Comparison of ENCODE assay signal across 12 cellular contexts in genomic region chr11:67248653-67249052, GRCh38. TPM values are rescaled to one million over a fixed set of nuclear protein-coding genes. Genes with fewer than 3 reads are reported as not detected.
DNase-seq lines count a peak whose midpoint lies in the region; ATAC-seq, FAIRE-seq and TF ChIP-seq lines count a peak whose summit lies in the region.
"Had no signal": no experiment of that assay in that cellular context is flagged by ENCODE, and none has a peak within 500 bp of the region (broad histone marks: within the 10 kb centered on the region; RNA-seq: fewer than 3 reads in every experiment).

No MANE protein-coding gene starts in this region.

- BruUV-seq in mammary epithelial cell (replicated peaks; lab: Mats Ljungman, UMichigan) (no TSS peak), HepG2 (replicated peaks; lab: Mats Ljungman, UMichigan) (no TSS peak)

- H3K4me3 Mint-ChIP-seq in stimulated activated naive CD8-positive, alpha-beta T cell treated with anti-CD3 and anti-CD28 coated beads, Interleukin-15, Interleukin-2, amounts not matched to agents 100 ng/mL and 50 ng/mL, for 24 hours = no peak overlapping the region

- TF ChIP-seq EP300 in HepG2 (IDR thresholded peaks at IDR 0.05; ENCODE audit: low read depth in 2 of 2, low read length in 2 of 2) (0 out of 4 replicates have a peak, but pooled peaks of 1 of the 2 experiments have one; percentile 29), HepG2 (CRISPR knock-in tag; IDR thresholded peaks at IDR 0.05; ENCODE audit: borderline replicate concordance) (no peak)

- H3K9me3 Mint-ChIP-seq in stimulated activated naive CD8-positive, alpha-beta T cell treated with anti-CD3 and anti-CD28 coated beads, Interleukin-15, Interleukin-2, amounts not matched to agents 100 ng/mL and 50 ng/mL, for 24 hours = no peaks in the 10 kb centered on the region
- H3K9me3 Mint-ChIP-seq: CD4-positive, CD25-positive, alpha-beta regulatory T cell had no signal

- H3K9ac ChIP-seq in mammary epithelial cell (ENCODE audit: insufficient read depth, low read length) (no peak overlapping the region), HepG2 (ENCODE audit: insufficient read depth, low read depth, low read length) (no peak overlapping the region)

- H3K4me3 ChIP-seq in mammary epithelial cell (replicated peaks in 1 of 3; ENCODE audit: insufficient read depth in 1 of 3, low read depth in 2 of 3, low read length in 3 of 3) = no peak overlapping the region
- H3K4me3 ChIP-seq in HepG2 (replicated peaks in 1 of 3; ENCODE audit: insufficient read depth in 1 of 3, low read depth in 2 of 3, low read length in 3 of 3) = no peak overlapping the region
- H3K4me3 ChIP-seq: SJSA1 had no signal

- H3K4me2 ChIP-seq in mammary epithelial cell (ENCODE audit: insufficient read depth, low read depth, low read length) (peak overlapping the region; percentile 59), HepG2 (ENCODE audit: low read depth, low read length) (no peak overlapping the region)

- H3K36me3 Mint-ChIP-seq in stimulated activated naive CD8-positive, alpha-beta T cell treated with anti-CD3 and anti-CD28 coated beads, Interleukin-15, Interleukin-2, amounts not matched to agents 100 ng/mL and 50 ng/mL, for 24 hours (ENCODE audit: low read depth) = peaks cover 91% of the 10 kb centered on the region

- no peak for TF ChIP-seq POLR2A in HepG2 (IDR thresholded peaks at IDR 0.05; ENCODE audit: insufficient read depth in 1 of 2, low read depth in 2 of 2, low read length in 2 of 2)

- H3K36me3 ChIP-seq in mammary epithelial cell (ENCODE audit: insufficient read depth, low read length) (peaks cover 66% of the 10 kb centered on the region), HepG2 (replicated peaks in 1 of 2; ENCODE audit: control insufficient read depth in 1 of 2, insufficient read depth in 2 of 2, low read length in 2 of 2) (peaks cover 52 to 91% of the 10 kb centered on the region in 2 experiments)

- H2AFZ ChIP-seq in mammary epithelial cell (ENCODE audit: low read depth, low read length) = no peak overlapping the region
- no peak overlapping the region for H2AFZ ChIP-seq in HepG2 (ENCODE audit: low read length)

- TF ChIP-seq CTCF in mammary epithelial cell (conservative IDR thresholded peaks at IDR 0.05 in 1 of 2, IDR thresholded peaks at IDR 0.05 in 1 of 2; ENCODE audit: extremely low read depth in 1 of 2, insufficient read depth in 1 of 2, low read depth in 1 of 2, low read length in 2 of 2) (no peak), HepG2 (CRISPR knock-in tag; IDR thresholded peaks at IDR 0.05) (peak; percentile 15; the same call in 1 of the 2 replicates)

- dilution Hi-C loops in mammary epithelial cell (cut with HindIII; ENCODE audit: low sequenced_read_pairs) = no loop called here

- no peak for ATAC-seq in stimulated activated naive CD8-positive, alpha-beta T cell treated with anti-CD3 and anti-CD28 coated beads, Interleukin-15, Interleukin-2, amounts not matched to agents 100 U/mL and 50 U/mL, for 24 hours
- ATAC-seq in HepG2 (peak; percentile 60), GM21360 (IDR thresholded peaks at IDR 0.05; ENCODE audit: unreplicated experiment) (no peak), GM21723 (IDR thresholded peaks at IDR 0.05; ENCODE audit: unreplicated experiment) (no peak)

- TF ChIP-seq RAD21 in HepG2 (CRISPR knock-in tag; IDR thresholded peaks at IDR 0.05) = no peak

- in situ Hi-C loops in mammary epithelial cell (cut with MboI; ENCODE audit: low sequenced_read_pairs in 2 of 2) = loop anchor here in 1 of 2 donors (10.0 kb wide), 1 partner anchor 194 kb away; the partner anchor contains the start of gene RHOD
- in situ Hi-C loops in HepG2 (cut with HindIII; ENCODE audit: extremely low pct_ligation_motif_present, low pct_unique_long_range_greater_than_20kb) = no loop called here

- intact Hi-C loops in mammary epithelial cell (cut with micrococcal nuclease) (loop anchor here (1.0 kb wide), 1 partner anchor 8 kb away; no protein-coding TSS in a partner anchor), HepG2 (cut with micrococcal nuclease; ENCODE audit: unreplicated experiment) (loop anchor here (10.0 kb wide), 1 partner anchor 136 kb away; no protein-coding TSS in a partner anchor)

- no peak for DNase-seq in stimulated activated naive CD8-positive, alpha-beta T cell treated with anti-CD3 and anti-CD28 coated beads, Interleukin-15, Interleukin-2, amounts not matched to agents 100 U/mL and 50 U/mL, for 24 hours
- peak; percentile 86 for DNase-seq in mammary epithelial cell
- DNase-seq in HepG2 (ENCODE audit: low spot score) = peak; percentile 40
- no peak for DNase-seq in NCI-H2029 treated with DMSO at 0.1 percent for 48 hours (lab: John Stamatoyannopoulos, UW)
- DNase-seq in stimulated activated naive CD4-positive, alpha-beta T cell treated with Interleukin-2 at 50 U/mL for 16 hours (lab: John Stamatoyannopoulos, UW) = no peak
- DNase-seq: CD4-positive, CD25-positive, alpha-beta regulatory T cell; NCI-H1694 treated with DMSO at 0.1 percent for 48 hours; stimulated activated naive CD4-positive, alpha-beta T cell had no signal

- POLR2A ChIA-PET in HepG2 (lab: Yijun Ruan, JAX) = interaction anchor here (1.2 to 1.6 kb wide), 2 partner anchors 9 kb away, joined by 3 to 14 read pairs; no protein-coding TSS in a partner anchor

- CTCF ChIA-PET in mammary epithelial cell (lab: Charles Lee; ENCODE audit: low non-redundant PET) (interaction anchor here (0.6 to 0.7 kb wide), 2 partner anchors 14 to 107 kb away, joined by 4 to 6 read pairs; no protein-coding TSS in a partner anchor), HepG2 (lab: Yijun Ruan, JAX; ENCODE audit: low intra/inter-chr PET ratio, low total read pairs) (no interaction called here)

- H3K27me3 ChIP-seq in mammary epithelial cell (ENCODE audit: insufficient read depth, low read length) = no peaks in the 10 kb centered on the region
- H3K27me3 ChIP-seq in HepG2 (ENCODE audit: control insufficient read depth in 1 of 2, insufficient read depth in 2 of 2, low read length in 2 of 2) = no peaks in the 10 kb centered on the region
- H3K27me3 ChIP-seq: SJSA1 had no signal

- no peaks in the 10 kb centered on the region for H3K9me3 ChIP-seq in mammary epithelial cell (replicated peaks; ENCODE audit: insufficient read depth, low read length)
- no peaks in the 10 kb centered on the region for H3K9me3 ChIP-seq in HepG2 (ENCODE audit: low read length)

- peaks cover 60% of the 10 kb centered on the region for H3K79me2 ChIP-seq in mammary epithelial cell (ENCODE audit: insufficient read depth, low read length)
- H3K79me2 ChIP-seq in HepG2 (ENCODE audit: insufficient read depth, low read length) = peaks cover 6% of the 10 kb centered on the region

- FAIRE-seq in HepG2 (lab: Jason Lieb, UNC) = peak; percentile 18

- peaks cover 49% of the 10 kb centered on the region for H3K4me1 Mint-ChIP-seq in stimulated activated naive CD8-positive, alpha-beta T cell treated with anti-CD3 and anti-CD28 coated beads, Interleukin-15, Interleukin-2, amounts not matched to agents 100 ng/mL and 50 ng/mL, for 24 hours (ENCODE audit: low read depth)

- peak overlapping the region; percentile 34 for H3K27ac Mint-ChIP-seq in stimulated activated naive CD8-positive, alpha-beta T cell treated with anti-CD3 and anti-CD28 coated beads, Interleukin-15, Interleukin-2, amounts not matched to agents 100 ng/mL and 50 ng/mL, for 24 hours

- H4K20me1 ChIP-seq in mammary epithelial cell (ENCODE audit: insufficient read depth, low read length) (no peaks in the 10 kb centered on the region), HepG2 (ENCODE audit: insufficient read depth, low read length) (no peaks in the 10 kb centered on the region)

- H3K27me3 Mint-ChIP-seq in stimulated activated naive CD8-positive, alpha-beta T cell treated with anti-CD3 and anti-CD28 coated beads, Interleukin-15, Interleukin-2, amounts not matched to agents 100 ng/mL and 50 ng/mL, for 24 hours = no peaks in the 10 kb centered on the region
- H3K27me3 Mint-ChIP-seq: CD4-positive, CD25-positive, alpha-beta regulatory T cell had no signal

- H3K4me1 ChIP-seq in mammary epithelial cell (ENCODE audit: insufficient read depth, low read length) (peaks cover 36% of the 10 kb centered on the region), HepG2 (ENCODE audit: insufficient read depth, low read length) (peaks cover 33% of the 10 kb centered on the region)
- H3K4me1 ChIP-seq: SJSA1 had no signal

- peak overlapping the region; percentile 67 for H3K27ac ChIP-seq in mammary epithelial cell (ENCODE audit: insufficient read depth, low read depth, low read length)
- peak overlapping the region; percentile 9 for H3K27ac ChIP-seq in HepG2 (ENCODE audit: extremely low read length, insufficient read depth, low read length)
- H3K27ac ChIP-seq: SJSA1 had no signal

RNA-seq across cellular contexts. Expression of gene GRK2, which starts 17.6 kb away (rescaled TPM):
- total RNA-seq in mammary epithelial cell (10 to 100 TPM; 31.7 to 55.4 TPM), HepG2 (2016; rRNA removed; fragmentation: Illumina TruSeq; extraction: Trizol) (26.3 and 31.3 TPM in 2 replicates)
- polyA plus RNA-seq in mammary epithelial cell (37.8 TPM), HepG2 (2011; rRNA removed) (42.4 and 66.8 TPM in 2 replicates)
- 81.3 TPM for polyA minus RNA-seq in mammary epithelial cell
- 26.5 and 26.8 TPM in 2 replicates for total RNA-seq in HepG2 (2016; cell fraction: cytosol; rRNA removed; fragmentation: Illumina TruSeq; extraction: Trizol; ENCODE audit: low read depth)
- 21.7 and 32.4 TPM in 2 replicates for total RNA-seq in HepG2 (2016; cell fraction: insoluble cytoplasmic fraction; rRNA removed; fragmentation: Illumina TruSeq; extraction: Trizol)
- total RNA-seq in HepG2 (2016; cell fraction: membrane; rRNA removed; fragmentation: Illumina TruSeq; extraction: Trizol) = 46.5 and 47.3 TPM in 2 replicates
- total RNA-seq in HepG2 (2016; cell fraction: nucleus; rRNA removed; fragmentation: Illumina TruSeq; extraction: Trizol) = 25.3 and 29.3 TPM in 2 replicates
- polyA plus RNA-seq in HepG2 (2011; cell fraction: cytosol; rRNA removed) = 34.8 and 51.8 TPM in 2 replicates
- 202 and 278 TPM in 2 replicates for polyA plus RNA-seq in HepG2 (2011; cell fraction: nucleus; rRNA removed)
- 39.1 and 39.9 TPM in 2 replicates for polyA plus RNA-seq in HepG2 (2012)
- 19.6 and 21.3 TPM in 2 replicates for polyA plus RNA-seq in HepG2 (2016; cell fraction: cytosol; fragmentation: Illumina TruSeq; extraction: Trizol; ENCODE audit: low read depth)
- 24.6 and 30.4 TPM in 2 replicates for polyA plus RNA-seq in HepG2 (2016; cell fraction: insoluble cytoplasmic fraction; fragmentation: Illumina TruSeq; extraction: Trizol; ENCODE audit: low read depth)
- polyA plus RNA-seq in HepG2 (2016; cell fraction: membrane; fragmentation: Illumina TruSeq; extraction: Trizol; ENCODE audit: low read depth) = 34.4 and 41.1 TPM in 2 replicates
- polyA plus RNA-seq in HepG2 (2016; cell fraction: nucleus; fragmentation: Illumina TruSeq; extraction: Trizol; ENCODE audit: insufficient read depth, low read depth) = 65.6 and 70.5 TPM in 2 replicates
- polyA minus RNA-seq in HepG2 (2011; rRNA and poly(A)+ RNA removed; ENCODE audit: low replicate concordance) = 142 and 187 TPM in 2 replicates
- polyA minus RNA-seq in HepG2 (2011; cell fraction: cytosol; rRNA and poly(A)+ RNA removed) = 39.4 and 40.8 TPM in 2 replicates
- polyA minus RNA-seq in HepG2 (2011; cell fraction: nucleus; rRNA and poly(A)+ RNA removed) = 41.1 and 50.2 TPM in 2 replicates

RNA-seq across cellular contexts. Expression of gene ANKRD13D, which starts 40.5 kb away (rescaled TPM):
- 10 to 100 TPM; 25.7 to 56.7 TPM for total RNA-seq in mammary epithelial cell
- polyA plus RNA-seq in mammary epithelial cell = 29.0 TPM
- polyA minus RNA-seq in mammary epithelial cell = 34.7 TPM
- 4.8 and 18.6 TPM in 2 replicates for total RNA-seq in HepG2 (2016; rRNA removed; fragmentation: Illumina TruSeq; extraction: Trizol)
- total RNA-seq in HepG2 (2016; cell fraction: cytosol; rRNA removed; fragmentation: Illumina TruSeq; extraction: Trizol; ENCODE audit: low read depth) = 27.6 and 29.6 TPM in 2 replicates
- total RNA-seq in HepG2 (2016; cell fraction: insoluble cytoplasmic fraction; rRNA removed; fragmentation: Illumina TruSeq; extraction: Trizol) = 5.9 and 17.7 TPM in 2 replicates
- 13.2 and 14.7 TPM in 2 replicates for total RNA-seq in HepG2 (2016; cell fraction: membrane; rRNA removed; fragmentation: Illumina TruSeq; extraction: Trizol)
- total RNA-seq in HepG2 (2016; cell fraction: nucleus; rRNA removed; fragmentation: Illumina TruSeq; extraction: Trizol) = 26.2 and 27.8 TPM in 2 replicates
- polyA plus RNA-seq in HepG2 (2011; rRNA removed) = 27.3 and 35.5 TPM in 2 replicates
- polyA plus RNA-seq in HepG2 (2011; cell fraction: cytosol; rRNA removed) = 14.4 and 20.5 TPM in 2 replicates
- polyA plus RNA-seq in HepG2 (2011; cell fraction: nucleus; rRNA removed) = 139 and 163 TPM in 2 replicates
- polyA plus RNA-seq in HepG2 (2012) = 9.7 and 17.4 TPM in 2 replicates
- polyA plus RNA-seq in HepG2 (2016; cell fraction: cytosol; fragmentation: Illumina TruSeq; extraction: Trizol; ENCODE audit: low read depth) = 7.4 TPM in 2 replicates
- polyA plus RNA-seq in HepG2 (2016; cell fraction: insoluble cytoplasmic fraction; fragmentation: Illumina TruSeq; extraction: Trizol; ENCODE audit: low read depth) = 5.1 and 7.5 TPM in 2 replicates
- 10.9 and 11.1 TPM in 2 replicates for polyA plus RNA-seq in HepG2 (2016; cell fraction: membrane; fragmentation: Illumina TruSeq; extraction: Trizol; ENCODE audit: low read depth)
- 77.4 and 86.1 TPM in 2 replicates for polyA plus RNA-seq in HepG2 (2016; cell fraction: nucleus; fragmentation: Illumina TruSeq; extraction: Trizol; ENCODE audit: insufficient read depth, low read depth)
- 27.0 and 38.7 TPM in 2 replicates for polyA minus RNA-seq in HepG2 (2011; rRNA and poly(A)+ RNA removed; ENCODE audit: low replicate concordance)
- 4.4 and 7.0 TPM in 2 replicates for polyA minus RNA-seq in HepG2 (2011; cell fraction: cytosol; rRNA and poly(A)+ RNA removed)
- polyA minus RNA-seq in HepG2 (2011; cell fraction: nucleus; rRNA and poly(A)+ RNA removed) = 38.2 and 45.5 TPM in 2 replicates

RNA-seq across cellular contexts. Expression of gene SSH3, which starts 54.7 kb away (rescaled TPM):
- total RNA-seq in mammary epithelial cell (10 to 100 TPM; 47.0 to 86.9 TPM), HepG2 (2016; rRNA removed; fragmentation: Illumina TruSeq; extraction: Trizol) (7.5 and 12.4 TPM in 2 replicates)
- polyA plus RNA-seq in mammary epithelial cell (34.8 TPM), HepG2 (2011; rRNA removed) (18.6 and 18.8 TPM in 2 replicates)
- 21.2 TPM for polyA minus RNA-seq in mammary epithelial cell
- total RNA-seq in HepG2 (2016; cell fraction: cytosol; rRNA removed; fragmentation: Illumina TruSeq; extraction: Trizol; ENCODE audit: low read depth) = 2.6 and 4.3 TPM in 2 replicates
- 5.5 and 11.6 TPM in 2 replicates for total RNA-seq in HepG2 (2016; cell fraction: insoluble cytoplasmic fraction; rRNA removed; fragmentation: Illumina TruSeq; extraction: Trizol)
- total RNA-seq in HepG2 (2016; cell fraction: membrane; rRNA removed; fragmentation: Illumina TruSeq; extraction: Trizol) = 5.3 and 7.4 TPM in 2 replicates
- total RNA-seq in HepG2 (2016; cell fraction: nucleus; rRNA removed; fragmentation: Illumina TruSeq; extraction: Trizol) = 13.3 and 15.7 TPM in 2 replicates
- 5.6 and 8.3 TPM in 2 replicates for polyA plus RNA-seq in HepG2 (2011; cell fraction: cytosol; rRNA removed)
- 74.8 and 103 TPM in 2 replicates for polyA plus RNA-seq in HepG2 (2011; cell fraction: nucleus; rRNA removed)
- 15.3 and 17.6 TPM in 2 replicates for polyA plus RNA-seq in HepG2 (2012)
- 4.4 and 5.1 TPM in 2 replicates for polyA plus RNA-seq in HepG2 (2016; cell fraction: cytosol; fragmentation: Illumina TruSeq; extraction: Trizol; ENCODE audit: low read depth)
- polyA plus RNA-seq in HepG2 (2016; cell fraction: insoluble cytoplasmic fraction; fragmentation: Illumina TruSeq; extraction: Trizol; ENCODE audit: low read depth) = 8.5 and 13.0 TPM in 2 replicates
- 7.7 and 10.7 TPM in 2 replicates for polyA plus RNA-seq in HepG2 (2016; cell fraction: membrane; fragmentation: Illumina TruSeq; extraction: Trizol; ENCODE audit: low read depth)
- 31.0 and 36.7 TPM in 2 replicates for polyA plus RNA-seq in HepG2 (2016; cell fraction: nucleus; fragmentation: Illumina TruSeq; extraction: Trizol; ENCODE audit: insufficient read depth, low read depth)
- polyA minus RNA-seq in HepG2 (2011; rRNA and poly(A)+ RNA removed; ENCODE audit: low replicate concordance) = 9.3 and 33.1 TPM in 2 replicates
- 5.9 and 7.6 TPM in 2 replicates for polyA minus RNA-seq in HepG2 (2011; cell fraction: cytosol; rRNA and poly(A)+ RNA removed)
- 12.7 and 14.4 TPM in 2 replicates for polyA minus RNA-seq in HepG2 (2011; cell fraction: nucleus; rRNA and poly(A)+ RNA removed)

Comparison
In these comparisons a context has a peak if more than half of its experiments do, and no peak if none do; other contexts are left out.
1. DNase-seq: peak in mammary epithelial cell (single experiment) and HepG2 (single experiment); none in stimulated activated naive CD8-positive, alpha-beta T cell treated with anti-CD3 and anti-CD28 coated beads, Interleukin-15, Interleukin-2, amounts not matched to agents 100 U/mL and 50 U/mL, for 24 hours (single experiment), NCI-H2029 treated with DMSO at 0.1 percent for 48 hours (single experiment) and stimulated activated naive CD4-positive, alpha-beta T cell treated with Interleukin-2 at 50 U/mL for 16 hours (single experiment).